10 cellular contexts compared by ENCODE assay signal in genomic region chr3:178436773-178437172, GRCh38.
DNase-seq lines count a peak whose midpoint lies in the region; ATAC-seq, FAIRE-seq and TF ChIP-seq lines count a peak whose summit lies in the region.
"Had no signal": no experiment of that assay in that cellular context is flagged by ENCODE, and none has a peak within 500 bp of the region (broad histone marks: within the 10 kb centered on the region; RNA-seq: fewer than 3 reads in every experiment).

No MANE protein-coding gene starts in this region.

- peak; percentile 89 for FAIRE-seq in A204.1 (lab: Jason Lieb, UNC)

- 79% methylated on average over 3 of the region's 3 CpGs; no CpG with 5 or more reads in 1 of the 2 experiments for WGBS in endodermal cell (ENCODE audit: insufficient coverage in 1 of 2, insufficient read length in 1 of 2), 2 experiments

- peak; percentile 81 for TF ChIP-seq CTCF in endodermal cell (conservative IDR thresholded peaks at IDR 0.05)

- peak; percentile 5 for DNase-seq in NT2/D1 (ENCODE audit: low read depth, low spot score)
- DNase-seq in endodermal cell: no peak
- peak in 5 of 9 donors; percentile 1 to 26 (median 13) for DNase-seq in naive thymus-derived CD4-positive, alpha-beta T cell
- no peak for DNase-seq in activated naive CD4-positive, alpha-beta T cell treated with anti-CD3 and anti-CD28 coated beads, Interleukin-2, amount 10 ng/mL, durations not matched to agents 7 days and 5 days

- H3K4me3 Mint-ChIP-seq in endodermal cell: no peak overlapping the region
- no peak overlapping the region for H3K4me3 Mint-ChIP-seq in naive thymus-derived CD4-positive, alpha-beta T cell
- no peak overlapping the region for H3K4me3 Mint-ChIP-seq in activated naive CD4-positive, alpha-beta T cell treated with anti-CD3 and anti-CD28 coated beads, Interleukin-2, amount 10 ng/mL, durations not matched to agents 7 days and 5 days
- H3K4me3 Mint-ChIP-seq: dendritic cell treated with granulocyte-macrophage colony-stimulating factor and Interleukin-4, amounts not matched to agents 40 ng/mL and 50 ng/mL, for 4 days; stimulated activated naive CD8-positive, alpha-beta T cell treated with anti-CD3 and anti-CD28 coated beads, Interleukin-15, Interleukin-2, amounts not matched to agents 100 ng/mL and 50 ng/mL, for 24 hours had no signal

- intact Hi-C loops in naive thymus-derived CD4-positive, alpha-beta T cell (cut with micrococcal nuclease): loop anchor here (1.0 to 5.0 kb wide), 3 partner anchors 880 to 1122 kb away; no protein-coding TSS in a partner anchor

- no peak overlapping the region for H3K4me3 ChIP-seq in NT2/D1 (ENCODE audit: insufficient read length, low read depth)
- H3K4me3 ChIP-seq in endodermal cell (ENCODE audit: low read length): no peak overlapping the region
- no peak overlapping the region for H3K4me3 ChIP-seq in naive thymus-derived CD4-positive, alpha-beta T cell (ENCODE audit: low read length)

- no peaks in the 10 kb centered on the region for H3K27me3 Mint-ChIP-seq in endodermal cell (ENCODE audit: insufficient read depth)
- peaks cover 0 to 8% (median 0%) of the 10 kb centered on the region in 5 donors for H3K27me3 Mint-ChIP-seq in naive thymus-derived CD4-positive, alpha-beta T cell
- no peaks in the 10 kb centered on the region for H3K27me3 Mint-ChIP-seq in activated naive CD4-positive, alpha-beta T cell treated with anti-CD3 and anti-CD28 coated beads, Interleukin-2, amount 10 ng/mL, durations not matched to agents 7 days and 5 days

- no peaks in the 10 kb centered on the region for H3K36me3 ChIP-seq in NT2/D1 (ENCODE audit: insufficient read depth, insufficient read length, low read length)
- H3K36me3 ChIP-seq in endodermal cell (ENCODE audit: control insufficient read depth, insufficient read depth, low read length): no peaks in the 10 kb centered on the region
- no peaks in the 10 kb centered on the region for H3K36me3 ChIP-seq in naive thymus-derived CD4-positive, alpha-beta T cell (ENCODE audit: control insufficient read depth in 2 of 3, insufficient read depth in 3 of 3, low read length in 3 of 3)

- H3K9ac ChIP-seq in NT2/D1 (ENCODE audit: insufficient read length, low read depth): no peak overlapping the region
- no peak overlapping the region for H3K9ac ChIP-seq in endodermal cell (ENCODE audit: extremely low read depth, low read length, poor library complexity, severe bottlenecking)

- no peaks in the 10 kb centered on the region for H3K9me3 Mint-ChIP-seq in endodermal cell
- H3K9me3 Mint-ChIP-seq in naive thymus-derived CD4-positive, alpha-beta T cell: no peaks in the 10 kb centered on the region
- no peaks in the 10 kb centered on the region for H3K9me3 Mint-ChIP-seq in activated naive CD4-positive, alpha-beta T cell treated with anti-CD3 and anti-CD28 coated beads, Interleukin-2, amount 10 ng/mL, durations not matched to agents 7 days and 5 days
- H3K9me3 Mint-ChIP-seq: dendritic cell treated with granulocyte-macrophage colony-stimulating factor and Interleukin-4, amounts not matched to agents 40 ng/mL and 50 ng/mL, for 4 days; stimulated activated naive CD8-positive, alpha-beta T cell treated with anti-CD3 and anti-CD28 coated beads, Interleukin-15, Interleukin-2, amounts not matched to agents 100 ng/mL and 50 ng/mL, for 24 hours had no signal

- H3K4me1 ChIP-seq in NT2/D1 (ENCODE audit: insufficient read depth, insufficient read length): peaks cover 3% of the 10 kb centered on the region
- no peaks in the 10 kb centered on the region for H3K4me1 ChIP-seq in endodermal cell (ENCODE audit: control insufficient read depth, insufficient read depth, low read length)
- no peaks in the 10 kb centered on the region for H3K4me1 ChIP-seq in naive thymus-derived CD4-positive, alpha-beta T cell (ENCODE audit: control insufficient read depth in 2 of 2, insufficient read depth in 2 of 2, low read length in 2 of 2)

- no peaks in the 10 kb centered on the region for H3K27me3 ChIP-seq in NT2/D1 (ENCODE audit: insufficient read depth, insufficient read length)
- H3K27me3 ChIP-seq in endodermal cell (ENCODE audit: control insufficient read depth, insufficient read depth, low read length, poor library complexity, severe bottlenecking): peaks cover 22% of the 10 kb centered on the region
- H3K27me3 ChIP-seq in naive thymus-derived CD4-positive, alpha-beta T cell (ENCODE audit: control insufficient read depth in 2 of 2, insufficient read depth in 2 of 2, low read length in 2 of 2): no peaks in the 10 kb centered on the region

- no peak overlapping the region for H3K27ac Mint-ChIP-seq in endodermal cell
- no peak overlapping the region for H3K27ac Mint-ChIP-seq in naive thymus-derived CD4-positive, alpha-beta T cell
- no peak overlapping the region for H3K27ac Mint-ChIP-seq in activated naive CD4-positive, alpha-beta T cell treated with anti-CD3 and anti-CD28 coated beads, Interleukin-2, amount 10 ng/mL, durations not matched to agents 7 days and 5 days
- H3K27ac Mint-ChIP-seq: dendritic cell treated with granulocyte-macrophage colony-stimulating factor and Interleukin-4, amounts not matched to agents 40 ng/mL and 50 ng/mL, for 4 days; stimulated activated naive CD8-positive, alpha-beta T cell treated with anti-CD3 and anti-CD28 coated beads, Interleukin-15, Interleukin-2, amounts not matched to agents 100 ng/mL and 50 ng/mL, for 24 hours had no signal

- CTCF ChIA-PET in naive thymus-derived CD4-positive, alpha-beta T cell (lab: Charles Lee): interaction anchor here (0.7 kb wide), 1 partner anchor 879 kb away, joined by 3 read pairs; no protein-coding TSS in a partner anchor
- CTCF ChIA-PET in activated naive CD4-positive, alpha-beta T cell treated with anti-CD3 and anti-CD28 coated beads, Interleukin-2, amount 10 ng/mL, durations not matched to agents 7 days and 5 days (lab: Charles Lee): interaction anchor here (0.8 to 2.3 kb wide), 3 partner anchors 9 to 530 kb away, joined by 3 to 7 read pairs (median 5); no protein-coding TSS in a partner anchor

- H3K4me1 Mint-ChIP-seq in endodermal cell: peaks cover 6% of the 10 kb centered on the region
- no peaks in the 10 kb centered on the region for H3K4me1 Mint-ChIP-seq in naive thymus-derived CD4-positive, alpha-beta T cell
- H3K4me1 Mint-ChIP-seq in activated naive CD4-positive, alpha-beta T cell treated with anti-CD3 and anti-CD28 coated beads, Interleukin-2, amount 10 ng/mL, durations not matched to agents 7 days and 5 days: no peaks in the 10 kb centered on the region

- H3K9me3 ChIP-seq in NT2/D1 (ENCODE audit: insufficient read depth, low read length) (no peaks in the 10 kb centered on the region), endodermal cell (ENCODE audit: control insufficient read depth, low read length) (no peaks in the 10 kb centered on the region)
- H3K9me3 ChIP-seq in naive thymus-derived CD4-positive, alpha-beta T cell (ENCODE audit: control insufficient read depth in 2 of 3, low read length in 3 of 3): no peaks in the 10 kb centered on the region

- peak; percentile 65 for ATAC-seq in GM18499 (IDR thresholded peaks at IDR 0.05; ENCODE audit: insufficient read depth, unreplicated experiment)
- ATAC-seq in HG03565 (IDR thresholded peaks at IDR 0.05; ENCODE audit: unreplicated experiment): peak; percentile 46
- peak; percentile 59 for ATAC-seq in naive thymus-derived CD4-positive, alpha-beta T cell
- ATAC-seq in HG02642 (IDR thresholded peaks at IDR 0.05; ENCODE audit: poor library complexity, unreplicated experiment): no peak

- no peaks in the 10 kb centered on the region for H3K36me3 Mint-ChIP-seq in endodermal cell (ENCODE audit: low read depth)
- H3K36me3 Mint-ChIP-seq in naive thymus-derived CD4-positive, alpha-beta T cell: no peaks in the 10 kb centered on the region
- H3K36me3 Mint-ChIP-seq in activated naive CD4-positive, alpha-beta T cell treated with anti-CD3 and anti-CD28 coated beads, Interleukin-2, amount 10 ng/mL, durations not matched to agents 7 days and 5 days: no peaks in the 10 kb centered on the region

- no peak overlapping the region for H3K27ac ChIP-seq in endodermal cell (ENCODE audit: low read depth, low read length)
- no peak overlapping the region for H3K27ac ChIP-seq in naive thymus-derived CD4-positive, alpha-beta T cell (ENCODE audit: low read depth, low read length)

- POLR2A ChIA-PET in naive thymus-derived CD4-positive, alpha-beta T cell (lab: Charles Lee): no interaction called here

Comparison
In these comparisons a context has a peak if more than half of its experiments do, and no peak if none do; other contexts are left out.
1. DNase-seq: peak in NT2/D1 (single experiment) and naive thymus-derived CD4-positive, alpha-beta T cell (5 of 9); none in endodermal cell (single experiment) and activated naive CD4-positive, alpha-beta T cell treated with anti-CD3 and anti-CD28 coated beads, Interleukin-2, amount 10 ng/mL, durations not matched to agents 7 days and 5 days (single experiment).